ENCODE assay signal across 7 cellular contexts in genomic region chr19:47225746-47226425, GRCh38.
DNase-seq lines count a peak whose midpoint lies in the region; ATAC-seq and TF ChIP-seq lines count a peak whose summit lies in the region.

No MANE protein-coding gene starts in this region.

- ATAC-seq in GM18502 (IDR thresholded peaks at IDR 0.05; ENCODE audit: poor library complexity, unreplicated experiment) (peak; percentile 40), HG03095 (IDR thresholded peaks at IDR 0.05; ENCODE audit: unreplicated experiment) (peak; percentile 26)

- no peaks in the 10 kb centered on the region for H3K27me3 ChIP-seq in layer of hippocampus (ENCODE audit: control insufficient read depth, insufficient read depth, low read length)

- DNase-seq in NCI-H345 (lab: John Stamatoyannopoulos, UW) (peak; percentile 84), choroid plexus epithelial cell (ENCODE audit: low read depth) (peak; percentile 90)
- peak; percentile 65 to 71 for DNase-seq in activated CD4-positive, alpha-beta T cell treated with anti-CD3 and anti-CD28 coated beads for 24 hours (ENCODE audit: low read depth in 2 of 2)
- peak; percentile 66 to 77 for DNase-seq in stimulated activated CD4-positive, alpha-beta T cell treated with anti-CD3 and anti-CD28 coated beads, Interleukin-15, amount 100 ng/mL, for 48 hours (ENCODE audit: low read depth in 2 of 2)

- peak; percentile 18 for TF ChIP-seq CTCF in choroid plexus epithelial cell (conservative IDR thresholded peaks at IDR 0.05; ENCODE audit: low read depth, low read length)

- H3K27ac ChIP-seq in layer of hippocampus (ENCODE audit: low read depth, low read length): peak overlapping the region; percentile 92

- H3K4me3 ChIP-seq in choroid plexus epithelial cell (ENCODE audit: low read depth, low read length): peak overlapping the region; percentile 97

Comparison
In these comparisons a context has a peak if more than half of its experiments do, and no peak if none do; other contexts are left out.
1. Peak in every context shown above with its lines: DNase-seq, ATAC-seq, H3K4me3 ChIP-seq and H3K27ac ChIP-seq.